In genomic region chr13:36516225-36516624, GRCh38 we compare ENCODE assay signal across 9 cellular contexts.
"Had no signal": no experiment of that assay in that cellular context is flagged by ENCODE, and none has a peak within 500 bp of the region (broad histone marks: within the 10 kb centered on the region; RNA-seq: fewer than 3 reads in every experiment).

No MANE protein-coding gene starts in this region.

- H3K4me3 ChIP-seq: GM23338 had no signal

- ATAC-seq: GM23338 had no signal

- H3K27ac ChIP-seq: KMS-11 had no signal

- FAIRE-seq: H1, H54, HTR-8/SVneo had no signal

- H2AFZ ChIP-seq: GM23338 had no signal

- H3K9ac ChIP-seq: KMS-11 had no signal

- DNase-seq: H9, HCEC 1CT, Karpas-422, KBM-7 had no signal

- H3K4me2 ChIP-seq: GM23338, KMS-11 had no signal
